9 cellular contexts compared by ENCODE assay signal in the genomic region with DNA sequence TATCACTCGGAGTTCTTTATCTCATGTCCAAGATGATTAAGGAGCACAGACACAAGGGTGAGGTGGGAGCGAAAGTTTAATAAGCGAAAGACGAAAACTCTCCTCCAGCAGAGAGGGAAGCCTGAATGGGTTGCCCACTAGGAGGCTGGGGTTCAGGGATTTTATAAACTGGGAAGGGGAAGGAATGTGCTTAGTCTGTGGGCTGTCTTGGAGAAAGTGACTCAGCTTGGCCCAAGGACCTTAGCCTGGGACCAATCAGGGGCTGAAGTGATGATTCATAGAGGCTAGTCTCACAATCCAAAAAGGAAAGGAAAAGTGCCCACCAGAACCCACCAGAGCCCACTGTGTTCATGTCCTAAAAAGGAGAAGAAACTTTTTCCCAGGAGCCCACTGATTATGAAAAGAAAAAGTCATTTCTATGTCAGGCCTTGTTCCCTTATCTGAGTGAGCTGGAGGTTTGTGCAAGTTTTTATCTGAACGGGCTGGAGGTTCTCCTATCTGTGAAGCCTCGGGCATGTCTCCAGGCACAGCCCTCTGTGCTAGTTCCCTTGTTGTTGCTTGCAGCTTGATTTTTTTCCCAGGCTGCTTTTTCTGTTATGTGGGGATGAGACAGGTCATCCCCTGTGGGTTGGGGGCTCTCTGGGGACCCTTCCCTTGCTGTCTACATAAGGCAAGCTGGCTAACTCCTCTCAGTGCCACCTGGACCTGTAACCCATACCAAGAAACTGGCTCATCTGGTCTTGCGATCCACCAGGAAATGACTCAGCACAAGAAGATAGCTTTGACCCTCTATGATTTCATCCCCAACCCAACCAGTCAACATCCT. TPM values are rescaled to one million over a fixed set of nuclear protein-coding genes. Genes with fewer than 3 reads are reported as not detected.
A peak's percentile ranks its signal among the peaks of the same experiment; 100 is the strongest.
DNase-seq lines count a peak whose midpoint lies in the region; ATAC-seq and TF ChIP-seq lines count a peak whose summit lies in the region.
"Had no signal": no experiment of that assay in that cellular context is flagged by ENCODE, and none has a peak within 500 bp of the region (broad histone marks: within the 10 kb centered on the region; RNA-seq: fewer than 3 reads in every experiment).

No MANE protein-coding gene starts in this region.

- WGBS in esophagus muscularis mucosa: 72% methylated on average over 7 of the region's 7 CpGs

- H3K27ac ChIP-seq in C4-2B (peak overlapping the region; percentile 24; the same call in 1 of the 2 replicates), esophagus muscularis mucosa (replicated peaks in 1 of 4) (no peak overlapping the region)

- DNase-seq in OCI-M1 (lab: John Stamatoyannopoulos, UW): peak; percentile 85
- DNase-seq in fibroblast of gingiva (ENCODE audit: low read depth): peak; percentile 65
- no peak for DNase-seq in omental fat pad (ENCODE audit: low spot score)
- no peak for DNase-seq in stimulated activated CD4-positive, alpha-beta T cell treated with anti-CD3 and anti-CD28 coated beads, Interleukin-2, amount 100 ng/mL, for 24 hours
- no peak for DNase-seq in NCI-H2029 (lab: John Stamatoyannopoulos, UW)
- no peak for DNase-seq in esophagus muscularis mucosa (ENCODE audit: extremely low spot score)
- DNase-seq: NCI-H510A had no signal

- H3K9me3 ChIP-seq in esophagus muscularis mucosa: peaks cover 0 to 17% (median 10%) of the 10 kb centered on the region in 4 donors

- no peak for TF ChIP-seq EP300 in esophagus muscularis mucosa (IDR thresholded peaks at IDR 0.05)

- no peaks in the 10 kb centered on the region for H3K36me3 ChIP-seq in esophagus muscularis mucosa

- H3K27me3 ChIP-seq in esophagus muscularis mucosa: no peaks in the 10 kb centered on the region

- peak; percentile 90 for ATAC-seq in omental fat pad (ENCODE audit: low FRiP score)
- ATAC-seq in HG02798 (IDR thresholded peaks at IDR 0.05; ENCODE audit: poor library complexity, unreplicated experiment): no peak

- TF ChIP-seq CTCF in C4-2B (conservative IDR thresholded peaks at IDR 0.05): no peak
- TF ChIP-seq CTCF in omental fat pad (IDR thresholded peaks at IDR 0.05): no peak
- TF ChIP-seq CTCF in esophagus muscularis mucosa (IDR thresholded peaks at IDR 0.05): no peak

- H3K4me1 ChIP-seq in esophagus muscularis mucosa: peaks cover 0 to 4% (median 0%) of the 10 kb centered on the region in 4 donors

- intact Hi-C loops in esophagus muscularis mucosa (cut with DNase I): no loop called here

- no peak for TF ChIP-seq POLR2A in esophagus muscularis mucosa (IDR thresholded peaks at IDR 0.05; ENCODE audit: low read depth)

- no peak overlapping the region for H3K4me3 ChIP-seq in esophagus muscularis mucosa

RNA-seq across cellular contexts. Expression of gene GOLGA5, which starts 8.3 kb away (rescaled TPM):
- total RNA-seq in omental fat pad: 10 to 100 TPM; 25.7 to 47.4 (median 33.3) TPM
- 10 to 100 TPM; 33.0 to 35.4 (median 34.3) TPM for total RNA-seq in esophagus muscularis mucosa

RNA-seq across cellular contexts. Expression of gene LGMN, which starts 37.4 kb away (rescaled TPM):
- total RNA-seq in omental fat pad: 100 to 1,000 TPM; 161 to 193 (median 175) TPM
- total RNA-seq in esophagus muscularis mucosa: 100 to 1,000 TPM in 1 of 4 donors, 10 to 100 TPM in 3; 64.2 to 110 (median 71.5) TPM

Comparison
In these comparisons a context has a peak if more than half of its experiments do, and no peak if none do; other contexts are left out.
1. DNase-seq: peak in OCI-M1 (single experiment) and fibroblast of gingiva (single experiment); none in omental fat pad (single experiment), stimulated activated CD4-positive, alpha-beta T cell treated with anti-CD3 and anti-CD28 coated beads, Interleukin-2, amount 100 ng/mL, for 24 hours (0 of 2), NCI-H2029 (single experiment) and esophagus muscularis mucosa (single experiment).